Comparison of ENCODE assay signal across 9 cellular contexts in genomic region chr1:48572632-48573258, GRCh38.
DNase-seq lines count a peak whose midpoint lies in the region; ATAC-seq and TF ChIP-seq lines count a peak whose summit lies in the region.
"Had no signal": no experiment of that assay in that cellular context is flagged by ENCODE, and none has a peak within 500 bp of the region (broad histone marks: within the 10 kb centered on the region; RNA-seq: fewer than 3 reads in every experiment).

No MANE protein-coding gene starts in this region.

- H2BK12ac ChIP-seq in trophoblast cell (ENCODE audit: low read length): no peak overlapping the region

- H3K4me3 ChIP-seq in trophoblast cell (ENCODE audit: low read depth, low read length): no peak overlapping the region

- H4K12ac ChIP-seq in trophoblast cell (ENCODE audit: low read depth, low read length): no peak overlapping the region

- H2BK120ac ChIP-seq in trophoblast cell (ENCODE audit: insufficient read depth, low read length, poor library complexity): no peak overlapping the region

- WGBS in trophoblast cell (ENCODE audit: extremely low coverage, insufficient coverage, insufficient read length): no CpG with 5 or more reads among the region's 7 CpGs

- H3K79me2 ChIP-seq in trophoblast cell (ENCODE audit: control insufficient read depth, insufficient read depth, low read length, poor library complexity): no peaks in the 10 kb centered on the region

- TF ChIP-seq CTCF in VCaP (conservative IDR thresholded peaks at IDR 0.05): peak; percentile 87

- H4K8ac ChIP-seq in trophoblast cell (ENCODE audit: low read depth, low read length): no peak overlapping the region

- H3K27me3 ChIP-seq in trophoblast cell (ENCODE audit: insufficient read depth, low read length): no peaks in the 10 kb centered on the region

- peaks cover 14% of the 10 kb centered on the region for H3K27me3 Mint-ChIP-seq in activated naive CD4-positive, alpha-beta T cell treated with anti-CD3 and anti-CD28 coated beads for 36 hours (ENCODE audit: low read depth)

- H3K4me1 ChIP-seq in trophoblast cell (ENCODE audit: control insufficient read depth in 1 of 2, insufficient read depth in 2 of 2, low read length in 2 of 2): no peaks in the 10 kb centered on the region

- H2AFZ ChIP-seq in trophoblast cell (ENCODE audit: insufficient read depth, low read length, poor library complexity): no peak overlapping the region

- no peaks in the 10 kb centered on the region for H3K79me1 ChIP-seq in trophoblast cell (ENCODE audit: low read length)

- CTCF ChIA-PET in activated naive CD4-positive, alpha-beta T cell treated with anti-CD3 and anti-CD28 coated beads for 36 hours (lab: Charles Lee): no interaction called here

- no peak overlapping the region for H2BK5ac ChIP-seq in trophoblast cell (ENCODE audit: low read depth, low read length, poor library complexity)

- no peak overlapping the region for H3K4ac ChIP-seq in trophoblast cell (ENCODE audit: low read depth, low read length)

- no peaks in the 10 kb centered on the region for H3K36me3 ChIP-seq in trophoblast cell (ENCODE audit: control insufficient read depth in 1 of 2, insufficient read depth in 2 of 2, low read length in 2 of 2)

- H3K4me2 ChIP-seq in trophoblast cell (ENCODE audit: low read length): no peak overlapping the region

- H3K18ac ChIP-seq in trophoblast cell (ENCODE audit: low read length): no peak overlapping the region

- ATAC-seq in HG02870 (IDR thresholded peaks at IDR 0.05; ENCODE audit: unreplicated experiment): peak; percentile 70

- no peak overlapping the region for H3K14ac ChIP-seq in trophoblast cell (ENCODE audit: low read length)

- no peak overlapping the region for H3K27ac ChIP-seq in VCaP
- no peak overlapping the region for H3K27ac ChIP-seq in trophoblast cell (ENCODE audit: low read depth, low read length)

- H3K4me1 Mint-ChIP-seq in activated naive CD4-positive, alpha-beta T cell treated with anti-CD3 and anti-CD28 coated beads for 36 hours (ENCODE audit: low read depth): no peaks in the 10 kb centered on the region
- H3K4me1 Mint-ChIP-seq: central memory CD8-positive, alpha-beta T cell had no signal

- intact Hi-C loops in activated naive CD4-positive, alpha-beta T cell treated with anti-CD3 and anti-CD28 coated beads for 36 hours (cut with micrococcal nuclease): loop anchor here (1.0 to 2.0 kb wide), 2 partner anchors 125 to 244 kb away; no protein-coding TSS in a partner anchor

- no peak overlapping the region for H3K9ac ChIP-seq in trophoblast cell (ENCODE audit: low read length)

- H3K9me3 Mint-ChIP-seq in activated naive CD4-positive, alpha-beta T cell treated with anti-CD3 and anti-CD28 coated beads for 36 hours: no peaks in the 10 kb centered on the region
- H3K9me3 Mint-ChIP-seq: central memory CD8-positive, alpha-beta T cell had no signal

- no peak overlapping the region for H4K91ac ChIP-seq in trophoblast cell (ENCODE audit: low read depth, low read length)

- DNase-seq in activated naive CD4-positive, alpha-beta T cell treated with anti-CD3 and anti-CD28 coated beads for 36 hours: peak; percentile 38
- no peak for DNase-seq in activated naive CD4-positive, alpha-beta T cell treated with Interleukin-2 at 50 U/mL for 16 hours
- DNase-seq in NCI-H2081 treated with DMSO at 0.1 percent for 48 hours (lab: John Stamatoyannopoulos, UW): peak; percentile 65
- DNase-seq in glomerular visceral epithelial cell (ENCODE audit: extremely low spot score): peak; percentile 49
- DNase-seq in trophoblast cell: peak; percentile 6 to 22
- no peak for DNase-seq in 8988T

- H3K27ac Mint-ChIP-seq in activated naive CD4-positive, alpha-beta T cell treated with anti-CD3 and anti-CD28 coated beads for 36 hours: no peak overlapping the region

- no peak overlapping the region for H3K23ac ChIP-seq in trophoblast cell (ENCODE audit: low read length)

- H2AK5ac ChIP-seq in trophoblast cell (ENCODE audit: low read length): no peak overlapping the region

- H3K4me3 Mint-ChIP-seq in activated naive CD4-positive, alpha-beta T cell treated with anti-CD3 and anti-CD28 coated beads for 36 hours: no peak overlapping the region
- H3K4me3 Mint-ChIP-seq: central memory CD8-positive, alpha-beta T cell had no signal

- no peaks in the 10 kb centered on the region for H3K36me3 Mint-ChIP-seq in activated naive CD4-positive, alpha-beta T cell treated with anti-CD3 and anti-CD28 coated beads for 36 hours (ENCODE audit: low read depth)

- no peaks in the 10 kb centered on the region for H3K9me3 ChIP-seq in trophoblast cell (ENCODE audit: insufficient read depth, low read depth, low read length)

Comparison
In these comparisons a context has a peak if more than half of its experiments do, and no peak if none do; other contexts are left out.
1. DNase-seq: peak in activated naive CD4-positive, alpha-beta T cell treated with anti-CD3 and anti-CD28 coated beads for 36 hours (single experiment), NCI-H2081 treated with DMSO at 0.1 percent for 48 hours (single experiment), glomerular visceral epithelial cell (single experiment) and trophoblast cell (2 of 2); none in activated naive CD4-positive, alpha-beta T cell treated with Interleukin-2 at 50 U/mL for 16 hours (single experiment) and 8988T (single experiment).